In genomic region chr5:89428624-89429023, GRCh38 we compare ENCODE assay signal across 18 cellular contexts.
DNase-seq lines count a peak whose midpoint lies in the region; ATAC-seq, FAIRE-seq and TF ChIP-seq lines count a peak whose summit lies in the region.
"Had no signal": no experiment of that assay in that cellular context is flagged by ENCODE, and none has a peak within 500 bp of the region (broad histone marks: within the 10 kb centered on the region; RNA-seq: fewer than 3 reads in every experiment).

No MANE protein-coding gene starts in this region.

- H3K4me3 ChIP-seq in HepG2 (replicated peaks in 1 of 3; ENCODE audit: insufficient read depth in 1 of 3, low read depth in 2 of 3, low read length in 3 of 3) = no peak overlapping the region
- H3K4me3 ChIP-seq in right lobe of liver = no peak overlapping the region
- H3K4me3 ChIP-seq: GM23248, HAP-1 had no signal

- CTCF ChIA-PET in HepG2 (lab: Yijun Ruan, JAX; ENCODE audit: low intra/inter-chr PET ratio, low total read pairs) = no interaction called here

- no peaks in the 10 kb centered on the region for H4K20me1 ChIP-seq in HepG2 (ENCODE audit: insufficient read depth, low read length)

- H3K9me3 ChIP-seq in HepG2 (ENCODE audit: low read length) (no peaks in the 10 kb centered on the region), right lobe of liver (no peaks in the 10 kb centered on the region)
- H3K9me3 ChIP-seq: BE2C, HAP-1 had no signal

- no peaks in the 10 kb centered on the region for H3K36me3 ChIP-seq in HepG2 (replicated peaks in 1 of 2; ENCODE audit: control insufficient read depth in 1 of 2, insufficient read depth in 2 of 2, low read length in 2 of 2)
- H3K36me3 ChIP-seq in right lobe of liver = no peaks in the 10 kb centered on the region
- H3K36me3 ChIP-seq: BE2C, HAP-1 had no signal

- TF ChIP-seq CTCF in HepG2 (CRISPR knock-in tag; IDR thresholded peaks at IDR 0.05) (no peak), right lobe of liver (IDR thresholded peaks at IDR 0.05) (no peak), foreskin keratinocyte (conservative IDR thresholded peaks at IDR 0.05) (no peak)

- H3K27ac ChIP-seq in HepG2 (ENCODE audit: extremely low read length, insufficient read depth, low read length) (no peak overlapping the region), right lobe of liver (no peak overlapping the region), foreskin keratinocyte (no peak overlapping the region)
- H3K27ac ChIP-seq: GM23248 had no signal

- intact Hi-C loops in HepG2 (cut with micrococcal nuclease; ENCODE audit: unreplicated experiment) (no loop called here), right lobe of liver (cut with DNase I) (no loop called here)

- no peak overlapping the region for H2AFZ ChIP-seq in HepG2 (ENCODE audit: low read length)
- H2AFZ ChIP-seq: GM23248 had no signal

- TF ChIP-seq POLR2A in HepG2 (IDR thresholded peaks at IDR 0.05; ENCODE audit: insufficient read depth in 1 of 2, low read depth in 2 of 2, low read length in 2 of 2) = no peak
- TF ChIP-seq POLR2A in right lobe of liver (IDR thresholded peaks at IDR 0.05) = no peak

- no peak overlapping the region for H3K4me2 ChIP-seq in HepG2 (ENCODE audit: low read depth, low read length)

- FAIRE-seq in HepG2 (lab: Jason Lieb, UNC) = no peak
- no peak for FAIRE-seq in GM19239 (lab: Jason Lieb, UNC)

- DNase-seq in HepG2 (ENCODE audit: low spot score) (no peak), right lobe of liver (no peak), RKO (ENCODE audit: low spot score) (peak; percentile 1), foreskin keratinocyte (peak in 1 of 2 donors; percentile 17), GM19239 (ENCODE audit: insufficient read length, low spot score) (no peak)
- DNase-seq: ACHN; BE2C; C1 segment of cervical spinal cord; CD4-positive, CD25-positive, alpha-beta regulatory T cell; CD8-positive, alpha-beta memory T cell; COR-L47; DMS 273 treated with DMSO at 0.1 percent for 48 hours; DMS79; GDM1; GM23248 had no signal

- no peak overlapping the region for H3K9ac ChIP-seq in HepG2 (ENCODE audit: insufficient read depth, low read depth, low read length)
- H3K9ac ChIP-seq: GM23248 had no signal

- ATAC-seq in HepG2 = no peak
- ATAC-seq in right lobe of liver = no peak
- ATAC-seq in foreskin keratinocyte = peak; percentile 70
- ATAC-seq in GM18873 (IDR thresholded peaks at IDR 0.05; ENCODE audit: low FRiP score, unreplicated experiment) = no peak
- no peak for ATAC-seq in HG03520 (IDR thresholded peaks at IDR 0.05; ENCODE audit: unreplicated experiment)

- no peak for TF ChIP-seq RAD21 in HepG2 (CRISPR knock-in tag; IDR thresholded peaks at IDR 0.05)

- in situ Hi-C loops in HepG2 (cut with HindIII; ENCODE audit: extremely low pct_ligation_motif_present, low pct_unique_long_range_greater_than_20kb) = no loop called here

- H3K27me3 ChIP-seq in HepG2 (ENCODE audit: control insufficient read depth in 1 of 2, insufficient read depth in 2 of 2, low read length in 2 of 2) = no peaks in the 10 kb centered on the region
- no peaks in the 10 kb centered on the region for H3K27me3 ChIP-seq in right lobe of liver
- no peaks in the 10 kb centered on the region for H3K27me3 ChIP-seq in foreskin keratinocyte
- H3K27me3 ChIP-seq: BE2C had no signal

- H3K79me2 ChIP-seq in HepG2 (ENCODE audit: insufficient read depth, low read length) = no peaks in the 10 kb centered on the region

- TF ChIP-seq EP300 in HepG2 (IDR thresholded peaks at IDR 0.05; ENCODE audit: low read depth in 2 of 2, low read length in 2 of 2) (no peak), HepG2 (CRISPR knock-in tag; IDR thresholded peaks at IDR 0.05; ENCODE audit: borderline replicate concordance) (no peak)

- H3K4me1 ChIP-seq in HepG2 (ENCODE audit: insufficient read depth, low read length) = no peaks in the 10 kb centered on the region
- no peaks in the 10 kb centered on the region for H3K4me1 ChIP-seq in right lobe of liver
- H3K4me1 ChIP-seq in foreskin keratinocyte = no peaks in the 10 kb centered on the region
- H3K4me1 ChIP-seq: BE2C, HAP-1 had no signal

- POLR2A ChIA-PET in HepG2 (lab: Yijun Ruan, JAX) = no interaction called here

- 0% methylated on average over 1 of the region's 1 CpG for WGBS in HepG2 (ENCODE audit: low lambda C conversion rate)
- WGBS in right lobe of liver (ENCODE audit: insufficient coverage, low coverage, low lambda C conversion rate, missing lambda C conversion rate) = 75% methylated on average over 1 of the region's 1 CpG

- no TSS peak for BruUV-seq in HepG2 (replicated peaks; lab: Mats Ljungman, UMichigan)

TF ChIP-seq in HepG2, 621 proteins besides CTCF, POLR2A, EP300 and RAD21:
- 0 out of 2 replicates have a peak, but pooled peaks have one; percentile 9 for TF ChIP-seq CREB1 (IDR thresholded peaks at IDR 0.05)
- no peak for TF ChIP-seq CREB1 (CRISPR knock-in tag; IDR thresholded peaks at IDR 0.05)
- no peak for TF ChIP-seq ZNF432 (CRISPR knock-in tag; IDR thresholded peaks at IDR 0.05; ENCODE audit: borderline replicate concordance)
- no peak for TF ChIP-seq ZNF350 (CRISPR knock-in tag; IDR thresholded peaks at IDR 0.05; ENCODE audit: borderline replicate concordance, low read depth)
- TF ChIP-seq ZNF792 (CRISPR knock-in tag; IDR thresholded peaks at IDR 0.05) = no peak
- TF ChIP-seq MLX (CRISPR knock-in tag; IDR thresholded peaks at IDR 0.05) = no peak
